23 cellular contexts compared by ENCODE assay signal in the genomic region with DNA sequence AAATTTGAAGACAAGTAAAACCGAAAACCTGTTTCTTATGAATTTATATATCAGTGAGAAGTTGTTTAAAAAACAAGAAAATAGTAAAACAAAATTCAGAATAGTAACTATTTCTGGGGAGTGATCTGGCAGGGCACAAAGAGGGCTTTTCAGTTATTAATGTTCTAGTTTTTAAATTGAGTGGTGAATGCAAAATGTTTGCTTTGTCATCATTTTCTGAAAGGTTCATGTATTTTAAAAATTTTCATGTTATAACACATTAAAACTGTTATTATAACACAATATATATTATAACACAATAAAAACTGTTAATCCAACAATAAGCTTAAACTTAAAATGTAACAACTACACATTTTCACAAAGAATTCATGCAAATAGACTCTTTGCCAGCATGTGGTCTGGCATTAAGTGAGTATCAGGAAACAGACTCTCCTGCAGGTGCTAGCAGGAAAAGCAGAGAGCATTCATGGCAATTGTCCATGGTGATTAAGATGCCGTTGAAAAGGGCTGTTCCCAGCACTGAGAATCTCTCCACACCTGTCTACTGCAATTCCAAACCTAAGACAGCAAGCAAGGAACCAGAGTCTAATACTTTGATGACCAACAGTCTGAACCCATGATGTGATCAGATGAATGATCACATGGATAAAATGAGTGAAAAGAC.
DNase-seq lines count a peak whose midpoint lies in the region; FAIRE-seq lines count a peak whose summit lies in the region.
"Had no signal": no experiment of that assay in that cellular context is flagged by ENCODE, and none has a peak within 500 bp of the region (broad histone marks: within the 10 kb centered on the region; RNA-seq: fewer than 3 reads in every experiment).

No MANE protein-coding gene starts in this region.

- DNase-seq in DMS 273 (lab: John Stamatoyannopoulos, UW; ENCODE audit: unreplicated experiment) (peak; percentile 22), DMS 273 treated with DMSO at 0.1 percent for 48 hours (lab: John Stamatoyannopoulos, UW) (no peak), NCI-H1092 (lab: John Stamatoyannopoulos, UW) (peak; percentile 58), NCI-H774 (lab: John Stamatoyannopoulos, UW) (peak; percentile 8), iPS DF 6.9 (ENCODE audit: low read depth, low spot score) (peak; percentile 9), small intestine (no peak), cortex of kidney (lab: John Stamatoyannopoulos, UW) (no peak)
- DNase-seq in activated CD4-positive, alpha-beta T cell treated with anti-CD3 and anti-CD28 coated beads for 1 hour, result no peak
- DNase-seq: activated CD4-positive, alpha-beta T cell treated with anti-CD3 and anti-CD28 coated beads, Interleukin-2, amount 50 U/mL, for 1 hour; activated CD8-positive, alpha-beta memory T cell treated with anti-CD3 and anti-CD28 coated beads, Interleukin-2, amount 50 U/mL, for 48 hours; activated effector memory CD4-positive, alpha-beta T cell treated with Interleukin-2 at 50 U/mL for 16 hours; BE2C; foreskin melanocyte; NCI-H2227 treated with DMSO at 0.1 percent for 48 hours; Right ventricle myocardium superior; stimulated activated CD4-positive, alpha-beta T cell treated with anti-CD3 and anti-CD28 coated beads, Interleukin-4, amount 100 ng/mL, for 1 hour; T-helper 1 cell; upper lobe of left lung had no signal

- WGBS in iPS DF 6.9 (ENCODE audit: insufficient coverage, insufficient read length), result no CpG with 5 or more reads among the region's 2 CpGs
- WGBS in small intestine, 3 donors, result 47 to 70% (median 51%) methylated on average over 2 of the region's 2 CpGs

- H3K4me3 ChIP-seq in iPS DF 6.9 (ENCODE audit: low read length) (no peak overlapping the region), small intestine (ENCODE audit: low read depth in 1 of 2, low read length in 2 of 2) (no peak overlapping the region)
- H3K4me3 ChIP-seq: cardiac muscle cell, GM12878, prostate gland, skin epidermis, upper lobe of left lung had no signal

- H3K36me3 ChIP-seq in iPS DF 6.9 (ENCODE audit: control insufficient read depth, insufficient read depth, low read length), result no peaks in the 10 kb centered on the region
- H3K36me3 ChIP-seq in small intestine (ENCODE audit: control insufficient read depth in 2 of 2, insufficient read depth in 2 of 2, low read length in 2 of 2), result no peaks in the 10 kb centered on the region
- H3K36me3 ChIP-seq: BE2C, cardiac muscle cell, prostate gland, upper lobe of left lung had no signal

- no peak for FAIRE-seq in small intestine (lab: Jason Lieb, UNC)
- FAIRE-seq: GM12878 had no signal

- H3K27me3 ChIP-seq in iPS DF 6.9 (ENCODE audit: control insufficient read depth, insufficient read depth, low read length), result no peaks in the 10 kb centered on the region
- no peaks in the 10 kb centered on the region for H3K27me3 ChIP-seq in small intestine (ENCODE audit: control insufficient read depth in 2 of 2, insufficient read depth in 2 of 2, low read length in 2 of 2)
- H3K27me3 ChIP-seq: BE2C, cardiac muscle cell, upper lobe of left lung had no signal

- no peaks in the 10 kb centered on the region for H3K9me3 ChIP-seq in iPS DF 6.9 (ENCODE audit: control insufficient read depth, insufficient read depth, low read length)
- peaks cover 1% of the 10 kb centered on the region for H3K9me3 ChIP-seq in small intestine (ENCODE audit: control insufficient read depth, low read depth)
- H3K9me3 ChIP-seq: BE2C, prostate gland, upper lobe of left lung had no signal

- H3K27ac ChIP-seq in iPS DF 6.9 (ENCODE audit: low read length) (no peak overlapping the region), small intestine (ENCODE audit: low read depth in 1 of 2, low read length in 1 of 2) (no peak overlapping the region)
- H3K27ac ChIP-seq: 22Rv1, cardiac muscle cell, prostate gland, skin epidermis, upper lobe of left lung had no signal

- H3K4me1 ChIP-seq in iPS DF 6.9 (ENCODE audit: control insufficient read depth, insufficient read depth, low read length), result no peaks in the 10 kb centered on the region; the same call in 1 of the 2 replicates
- no peaks in the 10 kb centered on the region for H3K4me1 ChIP-seq in small intestine (ENCODE audit: control insufficient read depth in 2 of 2, insufficient read depth in 1 of 2, low read depth in 1 of 2, low read length in 1 of 2)
- H3K4me1 ChIP-seq: BE2C, prostate gland, upper lobe of left lung had no signal

Comparison
In these comparisons a context has a peak if more than half of its experiments do, and no peak if none do; other contexts are left out.
1. DNase-seq: peak in DMS 273 (single experiment), NCI-H1092 (single experiment), NCI-H774 (single experiment) and iPS DF 6.9 (single experiment); none in DMS 273 treated with DMSO at 0.1 percent for 48 hours (single experiment), small intestine (single experiment), activated CD4-positive, alpha-beta T cell treated with anti-CD3 and anti-CD28 coated beads for 1 hour (single experiment) and cortex of kidney (single experiment).